Comparison of ENCODE assay signal across 13 cellular contexts in the genomic region with DNA sequence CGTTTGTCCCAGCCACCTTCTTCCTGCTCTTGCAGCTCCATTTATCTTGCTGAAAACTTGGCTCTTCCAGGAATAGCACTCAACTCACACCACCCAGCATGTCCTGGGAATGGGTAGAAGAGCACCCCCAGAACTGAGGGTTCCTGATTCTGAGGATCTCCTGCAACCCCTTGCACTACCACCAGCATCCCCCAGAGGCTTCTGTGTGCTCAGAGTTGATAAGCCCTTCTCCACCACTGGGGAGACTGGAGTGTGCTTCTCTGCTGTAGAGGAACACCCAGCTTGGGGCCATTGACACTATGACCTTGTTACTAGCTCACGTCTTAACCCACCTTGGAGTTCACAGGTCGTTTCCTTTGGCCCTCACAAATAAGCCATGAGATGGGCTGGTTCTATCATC.
DNase-seq lines count a peak whose midpoint lies in the region; ATAC-seq and TF ChIP-seq lines count a peak whose summit lies in the region.
"Had no signal": no experiment of that assay in that cellular context is flagged by ENCODE, and none has a peak within 500 bp of the region (broad histone marks: within the 10 kb centered on the region; RNA-seq: fewer than 3 reads in every experiment).

No MANE protein-coding gene starts in this region.

- H3K9me3 ChIP-seq in vagina, result no peaks in the 10 kb centered on the region
- H3K9me3 ChIP-seq: breast epithelium, neutrophil, Peyer's patch had no signal

- DNase-seq in ELR (ENCODE audit: low read depth) (peak; percentile 38), HuH-7 (ENCODE audit: low spot score) (peak; percentile 21), fibroblast of mammary gland (ENCODE audit: low read depth) (no peak), globus pallidus (ENCODE audit: low spot score) (no peak), NCI-H2081 treated with DMSO at 0.1 percent for 48 hours (lab: John Stamatoyannopoulos, UW) (no peak), vagina (ENCODE audit: extremely low spot score in 2 of 2) (no peak)
- DNase-seq: kidney glomerular epithelial cell, NCI-H146, Peyer's patch had no signal

- H3K36me3 ChIP-seq in vagina, result no peaks in the 10 kb centered on the region
- H3K36me3 ChIP-seq: breast epithelium, neutrophil, Peyer's patch had no signal

- no peaks in the 10 kb centered on the region for H3K4me1 ChIP-seq in vagina
- H3K4me1 ChIP-seq: breast epithelium, Peyer's patch had no signal

- no peaks in the 10 kb centered on the region for H3K27me3 ChIP-seq in vagina
- H3K27me3 ChIP-seq: breast epithelium, Peyer's patch had no signal

- TF ChIP-seq CTCF in fibroblast of mammary gland (conservative IDR thresholded peaks at IDR 0.05; ENCODE audit: control insufficient read depth, insufficient read depth, low read depth, low read length) (peak; percentile 6), vagina (IDR thresholded peaks at IDR 0.05) (no peak)

- intact Hi-C loops in vagina (cut with DNase I), result no loop called here

- no peak overlapping the region for H3K27ac ChIP-seq in vagina
- H3K27ac ChIP-seq: breast epithelium, neutrophil, Peyer's patch had no signal

- ATAC-seq in GM19328 (IDR thresholded peaks at IDR 0.05; ENCODE audit: unreplicated experiment), result peak; percentile 55
- ATAC-seq in GM18520 (IDR thresholded peaks at IDR 0.05; ENCODE audit: unreplicated experiment), result no peak

- TF ChIP-seq POLR2A in vagina (IDR thresholded peaks at IDR 0.05), result no peak

- H3K4me3 ChIP-seq in fibroblast of mammary gland (ENCODE audit: control insufficient read depth, low read depth, low read length) (no peak overlapping the region), vagina (no peak overlapping the region)
- H3K4me3 ChIP-seq: breast epithelium, Peyer's patch had no signal

Comparison
In these comparisons a context has a peak if more than half of its experiments do, and no peak if none do; other contexts are left out.
1. DNase-seq: peak in ELR (single experiment) and HuH-7 (single experiment); none in fibroblast of mammary gland (single experiment), globus pallidus (single experiment), NCI-H2081 treated with DMSO at 0.1 percent for 48 hours (single experiment) and vagina (0 of 2).